ENCODE assay signal across 13 cellular contexts in the genomic region with DNA sequence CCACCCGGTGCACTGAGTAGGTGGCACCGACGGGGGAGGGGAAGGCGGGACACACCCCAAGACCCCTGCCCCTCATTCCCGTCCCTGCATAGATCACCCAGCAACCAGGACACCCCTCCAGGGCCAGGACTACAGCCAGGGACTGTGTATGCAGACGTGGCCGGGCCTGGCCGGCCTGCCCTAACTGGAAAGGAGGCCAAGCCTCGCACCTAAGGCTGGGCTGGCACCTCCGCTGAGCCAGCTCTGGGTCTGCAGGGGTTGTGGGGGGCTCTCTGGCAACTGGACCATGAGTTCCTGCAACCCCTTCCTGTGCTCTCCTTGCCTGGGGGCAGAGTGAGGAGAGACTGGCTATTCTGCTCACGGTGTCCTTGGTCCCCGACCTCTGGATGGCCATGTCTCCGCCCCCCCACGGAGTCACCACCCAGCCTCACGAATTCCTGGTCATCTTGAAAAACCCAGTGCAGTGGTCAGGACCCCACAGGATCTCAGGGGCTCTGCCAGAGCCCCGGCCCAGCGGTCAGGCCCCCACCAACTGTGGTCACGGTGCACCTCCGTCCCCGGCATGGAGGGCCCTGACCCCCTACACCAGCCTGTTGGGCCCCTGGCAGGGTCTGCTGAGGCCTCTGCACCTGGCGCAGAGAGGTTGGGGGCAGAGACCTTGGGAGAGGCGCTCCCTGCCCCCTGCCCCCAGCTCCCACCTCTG. TPM values are rescaled to one million over a fixed set of nuclear protein-coding genes. Genes with fewer than 3 reads are reported as not detected.
DNase-seq lines count a peak whose midpoint lies in the region; ATAC-seq and TF ChIP-seq lines count a peak whose summit lies in the region.
"Had no signal": no experiment of that assay in that cellular context is flagged by ENCODE, and none has a peak within 500 bp of the region (broad histone marks: within the 10 kb centered on the region; RNA-seq: fewer than 3 reads in every experiment).

No MANE protein-coding gene starts in this region.

- peak overlapping the region; percentile 28 for H3K4me3 Mint-ChIP-seq in T-helper 1 cell treated with Interleukin-12 subunit alpha and Interleukin-12 subunit beta and Interleukin-4 antibody, amounts not matched to agents 30 μg/mL and 1 μg/mL, for 36 hours

- H3K9me3 ChIP-seq in Karpas-422 (ENCODE audit: low read length) (no peaks in the 10 kb centered on the region), neuron (ENCODE audit: low read length) (no peaks in the 10 kb centered on the region), vagina (no peaks in the 10 kb centered on the region)
- H3K9me3 ChIP-seq: body of pancreas had no signal

- H3K27me3 ChIP-seq in Karpas-422 (ENCODE audit: low read length), result no peaks in the 10 kb centered on the region
- peaks cover 0 to 29% (median 0%) of the 10 kb centered on the region in 45 donors for H3K27me3 ChIP-seq in dorsolateral prefrontal cortex
- H3K27me3 ChIP-seq in neuron (ENCODE audit: insufficient read depth, low read length), result no peaks in the 10 kb centered on the region
- H3K27me3 ChIP-seq in vagina, result peaks cover 3% of the 10 kb centered on the region
- H3K27me3 ChIP-seq: body of pancreas had no signal

- H2AFZ ChIP-seq in Karpas-422 (ENCODE audit: low read length) (no peak overlapping the region), neuron (ENCODE audit: low read depth, low read length) (no peak overlapping the region)

- H3K36me3 Mint-ChIP-seq in T-helper 1 cell treated with Interleukin-12 subunit alpha and Interleukin-12 subunit beta and Interleukin-4 antibody, amounts not matched to agents 30 μg/mL and 1 μg/mL, for 36 hours (ENCODE audit: low read depth), result no peaks in the 10 kb centered on the region

- intact Hi-C loops in dorsolateral prefrontal cortex (cut with DNase I) (no loop called here), vagina (cut with DNase I) (no loop called here)

- no peaks in the 10 kb centered on the region for H3K79me2 ChIP-seq in Karpas-422 (ENCODE audit: low read length)

- no peaks in the 10 kb centered on the region for H4K20me1 ChIP-seq in Karpas-422 (ENCODE audit: insufficient read depth, low read depth, low read length)

- H3K36me3 ChIP-seq in Karpas-422 (ENCODE audit: insufficient read depth, low read length), result no peaks in the 10 kb centered on the region
- no peaks in the 10 kb centered on the region for H3K36me3 ChIP-seq in neuron (ENCODE audit: insufficient read depth, low read length)
- no peaks in the 10 kb centered on the region for H3K36me3 ChIP-seq in vagina

- H3K9ac ChIP-seq in Karpas-422 (ENCODE audit: low read length), result no peak overlapping the region

- H3K27ac ChIP-seq in Karpas-422 (ENCODE audit: low read length) (no peak overlapping the region), dorsolateral prefrontal cortex (peak overlapping the region in 18 of 59 donors; percentile 12 to 69 (median 30)), vagina (no peak overlapping the region)
- H3K27ac ChIP-seq: body of pancreas had no signal

- no peak for DNase-seq in T-helper 1 cell
- DNase-seq in Karpas-422, result peak; percentile 34
- DNase-seq in dorsolateral prefrontal cortex, result no peak
- DNase-seq in vagina (ENCODE audit: extremely low spot score in 2 of 2), result no peak
- DNase-seq: GF-D8, NCI-H1417 treated with DMSO at 0.1 percent for 48 hours had no signal

- H3K4me1 ChIP-seq in Karpas-422 (ENCODE audit: low read length) (peaks cover 21% of the 10 kb centered on the region), neuron (ENCODE audit: insufficient read depth, low read length) (peaks cover 14% of the 10 kb centered on the region), vagina (peaks cover 9% of the 10 kb centered on the region)

- H3K9me3 Mint-ChIP-seq in T-helper 1 cell treated with Interleukin-12 subunit alpha and Interleukin-12 subunit beta and Interleukin-4 antibody, amounts not matched to agents 30 μg/mL and 1 μg/mL, for 36 hours, result no peaks in the 10 kb centered on the region

- TF ChIP-seq POLR2A in vagina (IDR thresholded peaks at IDR 0.05), result no peak

- no peak for ATAC-seq in GM21723 (IDR thresholded peaks at IDR 0.05; ENCODE audit: unreplicated experiment)
- ATAC-seq in activated CD4-positive, CD25-positive, alpha-beta regulatory T cell treated with anti-CD3 and anti-CD28 coated beads, Interleukin-2, amount 50 U/mL, for 24 hours, result no peak
- ATAC-seq: body of pancreas, left ventricle myocardium superior had no signal

- H3K27ac Mint-ChIP-seq in T-helper 1 cell treated with Interleukin-12 subunit alpha and Interleukin-12 subunit beta and Interleukin-4 antibody, amounts not matched to agents 30 μg/mL and 1 μg/mL, for 36 hours, result no peak overlapping the region

- no peak overlapping the region for H3K4me2 ChIP-seq in Karpas-422 (ENCODE audit: low read depth, low read length, poor library complexity, severe bottlenecking)

- peaks cover 6% of the 10 kb centered on the region for H3K27me3 Mint-ChIP-seq in T-helper 1 cell treated with Interleukin-12 subunit alpha and Interleukin-12 subunit beta and Interleukin-4 antibody, amounts not matched to agents 30 μg/mL and 1 μg/mL, for 36 hours (ENCODE audit: low read depth)

- TF ChIP-seq CTCF in dorsolateral prefrontal cortex (IDR thresholded peaks at IDR 0.05 in 54 of 56, conservative IDR thresholded peaks at IDR 0.05 in 2 of 56; ENCODE audit: low read depth in 1 of 56, partially characterized antibody in 56 of 56), result no peak
- TF ChIP-seq CTCF in vagina (IDR thresholded peaks at IDR 0.05), result no peak

- H3K4me1 Mint-ChIP-seq in T-helper 1 cell treated with Interleukin-12 subunit alpha and Interleukin-12 subunit beta and Interleukin-4 antibody, amounts not matched to agents 30 μg/mL and 1 μg/mL, for 36 hours (ENCODE audit: low read depth), result peaks cover 6% of the 10 kb centered on the region

- H3K9me2 ChIP-seq in Karpas-422 (replicated peaks; ENCODE audit: insufficient read depth, low read length), result no peaks in the 10 kb centered on the region

- H3K4me3 ChIP-seq in Karpas-422 (ENCODE audit: low read length), result no peak overlapping the region
- peak overlapping the region in 57 of 59 donors; percentile 41 to 73 (median 63) for H3K4me3 ChIP-seq in dorsolateral prefrontal cortex
- H3K4me3 ChIP-seq in neuron (ENCODE audit: low read length), result peak overlapping the region; percentile 49
- peak overlapping the region in 1 of 2 donors; percentile 47 for H3K4me3 ChIP-seq in vagina
- H3K4me3 ChIP-seq: body of pancreas had no signal

RNA-seq across cellular contexts. Expression of gene FNDC10, which starts 1.1 kb away (rescaled TPM):
- total RNA-seq in Karpas-422 (2014; rRNA removed; shearing (Covaris generic); ENCODE audit: low replicate concordance), result 0.14 TPM in 1 of 2 replicates, not detected in the other
- total RNA-seq in dorsolateral prefrontal cortex (10 to 100 TPM in 115 of 120 experiments, 1 to 10 TPM in 5; 8.1 to 32.9 (median 19.4) TPM), vagina (6.1 TPM)
- total RNA-seq: A172 had no signal

RNA-seq across cellular contexts. Expression of gene MIB2, which starts 14.3 kb away (rescaled TPM):
- total RNA-seq in Karpas-422 (2014; rRNA removed; shearing (Covaris generic); ENCODE audit: low replicate concordance), result 24.8 and 54.3 TPM in 2 replicates
- total RNA-seq in dorsolateral prefrontal cortex (100 to 1,000 TPM in 116 of 120 experiments, 10 to 100 TPM in 4; 86.0 to 202 (median 127) TPM), vagina (66.8 TPM)

RNA-seq across cellular contexts. Expression of gene SSU72, which starts 26.3 kb away (rescaled TPM):
- 70.9 and 80.6 TPM in 2 replicates for total RNA-seq in Karpas-422 (2014; rRNA removed; shearing (Covaris generic); ENCODE audit: low replicate concordance)
- total RNA-seq in dorsolateral prefrontal cortex (100 to 1,000 TPM in 102 of 120 experiments, 10 to 100 TPM in 18; 79.2 to 139 (median 114) TPM), vagina (105 TPM)

RNA-seq across cellular contexts. Expression of gene MMP23B, which starts 31.0 kb away (rescaled TPM):
- total RNA-seq in Karpas-422 (2014; rRNA removed; shearing (Covaris generic); ENCODE audit: low replicate concordance), result 1.3 and 2.7 TPM in 2 replicates
- total RNA-seq in dorsolateral prefrontal cortex, result 10 to 100 TPM in 7 of 120 experiments, 1 to 10 TPM in 113; 1.2 to 13.7 (median 4.2) TPM
- total RNA-seq in vagina, result 42.7 TPM
- total RNA-seq: A172 had no signal

RNA-seq across cellular contexts. Expression of gene CDK11B, which starts 57.8 kb away (rescaled TPM):
- total RNA-seq in Karpas-422 (2014; rRNA removed; shearing (Covaris generic); ENCODE audit: low replicate concordance), result 11.4 and 16.1 TPM in 2 replicates
- total RNA-seq in dorsolateral prefrontal cortex, result 10 to 100 TPM; 20.7 to 39.4 (median 29.1) TPM
- total RNA-seq in vagina, result 16.5 TPM
